ENCODE assay signal across 17 cellular contexts in the genomic region with DNA sequence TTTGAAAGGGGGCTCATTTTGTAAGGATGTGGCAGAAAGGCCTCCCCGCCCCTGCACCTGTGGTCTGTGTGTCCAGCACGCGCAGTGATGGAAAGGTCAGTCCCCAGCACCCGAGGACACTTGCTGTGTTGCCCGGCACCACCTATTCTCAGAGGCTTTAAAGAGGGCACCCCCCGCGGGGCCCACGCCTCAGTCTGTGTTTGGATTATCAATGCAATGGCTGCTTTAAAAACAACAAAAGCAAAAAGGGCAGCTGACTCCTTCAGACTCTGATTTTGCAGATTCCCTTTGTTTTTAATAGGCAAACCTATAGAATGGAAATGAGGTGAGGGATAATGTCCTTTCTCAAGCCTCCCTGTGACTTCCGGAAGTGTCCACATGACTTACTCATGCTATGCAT.
"Had no signal": no experiment of that assay in that cellular context is flagged by ENCODE, and none has a peak within 500 bp of the region (broad histone marks: within the 10 kb centered on the region; RNA-seq: fewer than 3 reads in every experiment).

No MANE protein-coding gene starts in this region.

- H3K4me1 ChIP-seq: heart left ventricle, thyroid gland, upper lobe of right lung, vagina had no signal

- H3K4me3 ChIP-seq: coronary artery, dorsolateral prefrontal cortex, heart left ventricle, ovary, thyroid gland, upper lobe of right lung, vagina had no signal

- DNase-seq: dorsolateral prefrontal cortex; effector CD8-positive, alpha-beta T cell; heart left ventricle; hippocampal formation; left colon; naive B cell; ovary; right cardiac atrium; small intestine; stimulated activated CD4-positive, alpha-beta T cell treated with anti-CD3 and anti-CD28 coated beads, Interleukin-12 subunit alpha, Interleukin-12 subunit beta, amount 100 ng/mL, for 4 hours; stimulated activated CD4-positive, alpha-beta T cell treated with anti-CD3 and anti-CD28 coated beads, Interleukin-2, amount 100 ng/mL, for 48 hours; stimulated activated naive CD4-positive, alpha-beta T cell treated with Interleukin-2 at 50 U/mL for 16 hours; thyroid gland; upper lobe of right lung had no signal

- H3K27ac Mint-ChIP-seq: naive B cell, nephron had no signal

- H3K9me3 ChIP-seq: heart left ventricle, ovary, thyroid gland, upper lobe of right lung, vagina had no signal

- H3K4me1 Mint-ChIP-seq: naive B cell, nephron had no signal

- H3K4me3 Mint-ChIP-seq: naive B cell, nephron had no signal

- ATAC-seq: heart left ventricle, left colon, right cardiac atrium, upper lobe of right lung had no signal

- H3K27ac ChIP-seq: coronary artery, dorsolateral prefrontal cortex, heart left ventricle, ovary, thyroid gland, upper lobe of right lung, vagina had no signal

- H3K36me3 Mint-ChIP-seq: naive B cell had no signal

- H3K9me3 Mint-ChIP-seq: nephron had no signal

- H3K27me3 ChIP-seq: heart left ventricle, ovary, thyroid gland, upper lobe of right lung, vagina had no signal

- H3K36me3 ChIP-seq: heart left ventricle, ovary, thyroid gland, upper lobe of right lung, vagina had no signal
